ENCODE assay signal across 8 cellular contexts in the genomic region with DNA sequence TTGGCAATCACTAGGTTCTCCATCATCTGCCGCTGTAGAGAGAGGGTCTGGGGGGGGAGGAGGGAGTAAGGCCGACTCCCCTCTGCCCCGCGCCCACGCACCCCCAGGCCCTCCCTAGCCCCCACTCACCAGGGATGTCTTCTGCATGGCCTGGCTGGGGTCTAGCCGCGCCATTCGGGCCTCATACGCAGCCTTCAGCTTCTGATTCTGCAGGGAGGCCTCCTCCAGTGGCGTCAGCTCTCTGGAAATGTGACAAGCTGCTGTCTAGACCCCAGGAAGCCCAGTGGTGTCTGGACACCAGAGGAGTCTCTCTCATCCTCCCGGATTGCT. TPM values are rescaled to one million over a fixed set of nuclear protein-coding genes. Genes with fewer than 3 reads are reported as not detected.
A peak's percentile ranks its signal among the peaks of the same experiment; 100 is the strongest.
DNase-seq lines count a peak whose midpoint lies in the region; ATAC-seq and TF ChIP-seq lines count a peak whose summit lies in the region.

No MANE protein-coding gene starts in this region.

- POLR2A ChIA-PET in GM10248 (lab: Yijun Ruan, JAX): no interaction called here

- peaks cover 0 to 36% (median 12%) of the 10 kb centered on the region in 4 donors for H3K36me3 ChIP-seq in stomach

- no peaks in the 10 kb centered on the region for H3K27me3 Mint-ChIP-seq in activated T-cell treated with anti-CD3 and anti-CD28 coated beads, Interleukin-2, amount 50 U/mL, for 4 hours (ENCODE audit: low read depth)
- no peaks in the 10 kb centered on the region for H3K27me3 Mint-ChIP-seq in T-helper 17 cell
- H3K27me3 Mint-ChIP-seq in osteocyte (ENCODE audit: unreplicated experiment): no peaks in the 10 kb centered on the region

- DNase-seq in activated T-cell treated with anti-CD3 and anti-CD28 coated beads, Interleukin-2, amount 50 U/mL, for 4 hours: no peak
- no peak for DNase-seq in activated T-cell treated with anti-CD3 and anti-CD28 coated beads, Interleukin-2, amount 50 U/mL, for 1 hour
- DNase-seq in T-helper 17 cell: no peak
- peak; percentile 17 for DNase-seq in fibroblast of villous mesenchyme (ENCODE audit: low read depth)
- DNase-seq in stomach: no peak
- no peak for DNase-seq in GM10248 (ENCODE audit: extremely low spot score)
- DNase-seq in stimulated activated CD4-positive, alpha-beta T cell treated with anti-CD3 and anti-CD28 coated beads, Interleukin-4, amount 100 ng/mL, for 4 hours: no peak
- DNase-seq in osteocyte (ENCODE audit: extremely low spot score, unreplicated experiment): no peak

- no peak for TF ChIP-seq CTCF in fibroblast of villous mesenchyme (IDR thresholded peaks at IDR 0.05; ENCODE audit: insufficient read depth, low read depth, low read length)
- no peak for TF ChIP-seq CTCF in stomach (IDR thresholded peaks at IDR 0.05)
- TF ChIP-seq CTCF in GM10248 (IDR thresholded peaks at IDR 0.05; ENCODE audit: control extremely low read depth, extremely low read depth, low read depth, missing control alignments): no peak
- TF ChIP-seq CTCF in osteocyte (IDR thresholded peaks at IDR 0.05): no peak

- H3K27ac Mint-ChIP-seq in T-helper 17 cell (no peak overlapping the region), osteocyte (ENCODE audit: unreplicated experiment) (no peak overlapping the region)

- intact Hi-C loops in stomach (cut with DNase I; ENCODE audit: low total_unique reads): no loop called here

- H3K27ac ChIP-seq in stomach: no peak overlapping the region

- peak overlapping the region; percentile 51 for H3K4me3 ChIP-seq in fibroblast of villous mesenchyme (ENCODE audit: low read depth, low read length)
- H3K4me3 ChIP-seq in stomach: peak overlapping the region; percentile 27 to 55 (median 40)

- H3K9me3 ChIP-seq in T-helper 17 cell (ENCODE audit: control insufficient read depth, low read length, poor library complexity, severe bottlenecking) (no peaks in the 10 kb centered on the region), stomach (no peaks in the 10 kb centered on the region)

- TF ChIP-seq POLR2A in stomach (IDR thresholded peaks at IDR 0.05): no peak

- no peaks in the 10 kb centered on the region for H3K9me3 Mint-ChIP-seq in activated T-cell treated with anti-CD3 and anti-CD28 coated beads, Interleukin-2, amount 50 U/mL, for 4 hours
- no peaks in the 10 kb centered on the region for H3K9me3 Mint-ChIP-seq in osteocyte (ENCODE audit: unreplicated experiment)

- CTCF ChIA-PET in GM10248 (lab: Yijun Ruan, JAX): interaction anchor here (1.1 to 1.9 kb wide), 4 partner anchors 9 to 149 kb away, joined by 3 to 6 read pairs (median 4); a partner anchor contains a TSS

- no peaks in the 10 kb centered on the region for H3K4me1 Mint-ChIP-seq in activated T-cell treated with anti-CD3 and anti-CD28 coated beads, Interleukin-2, amount 50 U/mL, for 4 hours (ENCODE audit: low read depth)
- peaks cover 2% of the 10 kb centered on the region for H3K4me1 Mint-ChIP-seq in T-helper 17 cell
- no peaks in the 10 kb centered on the region for H3K4me1 Mint-ChIP-seq in osteocyte (ENCODE audit: unreplicated experiment)

- peak overlapping the region; percentile 80 for H3K4me3 Mint-ChIP-seq in activated T-cell treated with anti-CD3 and anti-CD28 coated beads, Interleukin-2, amount 50 U/mL, for 4 hours
- H3K4me3 Mint-ChIP-seq in T-helper 17 cell (peak overlapping the region; percentile 73), osteocyte (ENCODE audit: unreplicated experiment) (no peak overlapping the region)

- H3K27me3 ChIP-seq in stomach: peaks cover 0 to 14% (median 7%) of the 10 kb centered on the region in 3 donors

- no peak for TF ChIP-seq EP300 in stomach (IDR thresholded peaks at IDR 0.05)

- H3K36me3 Mint-ChIP-seq in activated T-cell treated with anti-CD3 and anti-CD28 coated beads, Interleukin-2, amount 50 U/mL, for 4 hours (ENCODE audit: insufficient read depth): peaks cover 3% of the 10 kb centered on the region
- no peaks in the 10 kb centered on the region for H3K36me3 Mint-ChIP-seq in T-helper 17 cell (ENCODE audit: low read depth)
- peaks cover 3% of the 10 kb centered on the region for H3K36me3 Mint-ChIP-seq in osteocyte (ENCODE audit: unreplicated experiment)

- peaks cover 13 to 21% (median 15%) of the 10 kb centered on the region in 4 donors for H3K4me1 ChIP-seq in stomach

- no peak for ATAC-seq in activated T-cell treated with anti-CD3 and anti-CD28 coated beads, Interleukin-2, amount 50 U/mL, for 4 hours
- ATAC-seq in T-helper 17 cell: no peak

- 11 to 44% (median 27%) methylated on average over 5 to 11 of the region's 11 CpGs for whole genome bisulfite sequencing in stomach, 5 donors

RNA-seq across cellular contexts. Expression of a gene that starts 8.3 kb away (rescaled TPM):
- 1 to 10 TPM; 2.2 to 4.8 (median 2.9) TPM for total RNA-seq in activated T-cell treated with anti-CD3 and anti-CD28 coated beads, Interleukin-2, amount 50 U/mL, for 4 hours
- total RNA-seq in T-helper 17 cell: 10 to 100 TPM; 18.8 to 23.2 TPM
- 9.9 and 11.0 TPM in 2 replicates for total RNA-seq in fibroblast of villous mesenchyme
- 10 to 100 TPM in 2 of 5 donors, 1 to 10 TPM in 3; 2.7 to 43.2 (median 4.3) TPM for total RNA-seq in stomach
- 10 to 100 TPM in 2 of 3 donors, 1 to 10 TPM in 1; 6.3 to 23.7 (median 11.4) TPM for polyA plus RNA-seq in stomach
- 22.0 TPM in 2 replicates for total RNA-seq in osteocyte

RNA-seq across cellular contexts. Expression of a gene that starts 8.9 kb away (rescaled TPM):
- 10 to 100 TPM; 33.1 to 40.7 (median 35.5) TPM for total RNA-seq in activated T-cell treated with anti-CD3 and anti-CD28 coated beads, Interleukin-2, amount 50 U/mL, for 4 hours
- total RNA-seq in T-helper 17 cell (100 to 1,000 TPM; 103 to 104 TPM), fibroblast of villous mesenchyme (11.0 and 15.1 TPM in 2 replicates), stomach (100 to 1,000 TPM in 3 of 5 donors, 10 to 100 TPM in 2; 27.2 to 418 (median 105) TPM), osteocyte (21.3 and 23.0 TPM in 2 replicates)
- 10 to 100 TPM; 11.0 to 24.5 (median 13.6) TPM for polyA plus RNA-seq in stomach

RNA-seq across cellular contexts. Expression of a gene that starts 10.9 kb away (rescaled TPM):
- 10 to 100 TPM; 13.6 to 16.4 (median 14.3) TPM for total RNA-seq in activated T-cell treated with anti-CD3 and anti-CD28 coated beads, Interleukin-2, amount 50 U/mL, for 4 hours
- total RNA-seq in T-helper 17 cell (10 to 100 TPM; 20.6 to 30.8 TPM), fibroblast of villous mesenchyme (9.5 and 12.6 TPM in 2 replicates), stomach (10 to 100 TPM in 3 of 5 donors, 1 to 10 TPM in 1, not detected in 1; 9.7 to 41.4 (median 32.3) TPM), osteocyte (9.5 and 12.3 TPM in 2 replicates)
- 10 to 100 TPM; 10.6 to 12.8 (median 12.2) TPM for polyA plus RNA-seq in stomach

RNA-seq across cellular contexts. Expression of a gene that starts 26.0 kb away (rescaled TPM):
- 10 to 100 TPM; 76.3 to 82.5 (median 81.9) TPM for total RNA-seq in activated T-cell treated with anti-CD3 and anti-CD28 coated beads, Interleukin-2, amount 50 U/mL, for 4 hours
- total RNA-seq in T-helper 17 cell (10 to 100 TPM; 83.0 to 86.0 TPM), fibroblast of villous mesenchyme (35.8 and 51.0 TPM in 2 replicates), stomach (100 to 1,000 TPM in 3 of 5 donors, 10 to 100 TPM in 2; 40.9 to 256 (median 133) TPM), osteocyte (67.2 and 91.5 TPM in 2 replicates)
- 100 to 1,000 TPM in 1 of 3 donors, 10 to 100 TPM in 2; 60.0 to 106 (median 67.1) TPM for polyA plus RNA-seq in stomach

RNA-seq across cellular contexts. Expression of a gene that starts 54.8 kb away (rescaled TPM):
- total RNA-seq in activated T-cell treated with anti-CD3 and anti-CD28 coated beads, Interleukin-2, amount 50 U/mL, for 4 hours: 10 to 100 TPM in 1 of 3 donors, 1 to 10 TPM in 2; 7.5 to 11.8 (median 8.0) TPM
- total RNA-seq in T-helper 17 cell (10 to 100 TPM in 1 of 2 donors, 1 to 10 TPM in 1; 8.3 to 10.1 TPM), fibroblast of villous mesenchyme (3.5 and 3.9 TPM in 2 replicates), stomach (100 to 1,000 TPM in 1 of 5 donors, 10 to 100 TPM in 2, 1 to 10 TPM in 2; 3.2 to 181 (median 12.3) TPM), osteocyte (15.8 and 18.3 TPM in 2 replicates)
- polyA plus RNA-seq in stomach: 10 to 100 TPM in 1 of 3 donors, 1 to 10 TPM in 2; 6.4 to 21.2 (median 9.9) TPM
